Comparison of ENCODE assay signal across 20 cellular contexts in genomic region chr5:112906637-112907036, GRCh38. TPM values are rescaled to one million over a fixed set of nuclear protein-coding genes. Genes with fewer than 3 reads are reported as not detected.
DNase-seq lines count a peak whose midpoint lies in the region; ATAC-seq and TF ChIP-seq lines count a peak whose summit lies in the region.
"Had no signal": no experiment of that assay in that cellular context is flagged by ENCODE, and none has a peak within 500 bp of the region (broad histone marks: within the 10 kb centered on the region; RNA-seq: fewer than 3 reads in every experiment).

No MANE protein-coding gene starts in this region.

- no peaks in the 10 kb centered on the region for H3K27me3 ChIP-seq in gastrocnemius medialis
- H3K27me3 ChIP-seq: body of pancreas, colonic mucosa, heart left ventricle, neutrophil had no signal

- no peak overlapping the region for H3K4me3 Mint-ChIP-seq in T-helper 17 cell
- H3K4me3 Mint-ChIP-seq: activated naive CD8-positive, alpha-beta T cell; type B pancreatic cell had no signal

- no peak for TF ChIP-seq CTCF in gastrocnemius medialis (IDR thresholded peaks at IDR 0.05 in 4 of 5, conservative IDR thresholded peaks at IDR 0.05 in 1 of 5)

- no peak for DNase-seq in T-helper 17 cell
- no peak for DNase-seq in gastrocnemius medialis
- DNase-seq in HT-29 (ENCODE audit: low spot score), result no peak
- DNase-seq in COR-L47 (lab: John Stamatoyannopoulos, UW), result no peak
- DNase-seq in hypothalamus (lab: John Stamatoyannopoulos, UW), result no peak
- DNase-seq: activated CD4-positive, alpha-beta T cell treated with anti-CD3 and anti-CD28 coated beads for 4 hours; AML-193; body of pancreas; colonic mucosa; heart left ventricle; NCI-H146; NCI-H526 treated with DMSO at 0.1 percent for 48 hours; SHP77; stimulated activated CD4-positive, alpha-beta T cell treated with anti-CD3 and anti-CD28 coated beads, Interleukin-4, amount 100 ng/mL, for 1 hour had no signal

- intact Hi-C loops in gastrocnemius medialis (cut with DNase I; ENCODE audit: low total_unique reads), result no loop called here

- H3K36me3 Mint-ChIP-seq in T-helper 17 cell (ENCODE audit: low read depth), result no peaks in the 10 kb centered on the region

- peak overlapping the region; percentile 54 for H3K27ac Mint-ChIP-seq in T-helper 17 cell
- H3K27ac Mint-ChIP-seq: type B pancreatic cell had no signal

- peak overlapping the region in 3 of 4 donors; percentile 43 to 70 (median 56) for H3K27ac ChIP-seq in gastrocnemius medialis
- H3K27ac ChIP-seq: body of pancreas, colonic mucosa had no signal

- H3K9me3 ChIP-seq in T-helper 17 cell (ENCODE audit: control insufficient read depth, low read length, poor library complexity, severe bottlenecking) (no peaks in the 10 kb centered on the region), gastrocnemius medialis (no peaks in the 10 kb centered on the region)
- H3K9me3 ChIP-seq: body of pancreas, colonic mucosa, heart left ventricle, neutrophil had no signal

- H3K36me3 ChIP-seq in gastrocnemius medialis, result peaks cover 0 to 26% of the 10 kb centered on the region in 2 donors
- H3K36me3 ChIP-seq: colonic mucosa had no signal

- in situ Hi-C loops in gastrocnemius medialis (cut with MboI; ENCODE audit: low sequenced_read_pairs in 4 of 4), result no loop called here

- no peak for TF ChIP-seq POLR2A in gastrocnemius medialis (IDR thresholded peaks at IDR 0.05)

- peaks cover 18 to 29% of the 10 kb centered on the region in 2 donors for H3K4me1 ChIP-seq in gastrocnemius medialis
- H3K4me1 ChIP-seq: colonic mucosa had no signal

- ATAC-seq in GM18868 (IDR thresholded peaks at IDR 0.05; ENCODE audit: unreplicated experiment) (peak; percentile 78), GM21825 (IDR thresholded peaks at IDR 0.05; ENCODE audit: unreplicated experiment) (peak; percentile 36), T-helper 17 cell (no peak), gastrocnemius medialis (peak in 1 of 2 donors; percentile 6)
- ATAC-seq: body of pancreas had no signal

- H3K4me3 ChIP-seq in gastrocnemius medialis, result no peak overlapping the region
- H3K4me3 ChIP-seq: body of pancreas, colonic mucosa, heart left ventricle, smooth muscle cell had no signal

- no peaks in the 10 kb centered on the region for H3K27me3 Mint-ChIP-seq in T-helper 17 cell
- H3K27me3 Mint-ChIP-seq: activated naive CD8-positive, alpha-beta T cell; type B pancreatic cell had no signal

- H3K4me1 Mint-ChIP-seq in T-helper 17 cell, result peaks cover 31% of the 10 kb centered on the region

RNA-seq across cellular contexts. Expression of gene REEP5, which starts 15.4 kb away (rescaled TPM):
- total RNA-seq in T-helper 17 cell, result 10 to 100 TPM; 38.1 to 46.5 TPM
- 100 to 1,000 TPM in 2 of 4 donors, 10 to 100 TPM in 2; 67.2 to 116 (median 89.9) TPM for total RNA-seq in gastrocnemius medialis
- total RNA-seq in HT-29 (2014; rRNA removed; shearing (Covaris generic)), result 22.4 and 35.4 TPM in 2 replicates

RNA-seq across cellular contexts. Expression of gene SRP19, which starts 45.5 kb away (rescaled TPM):
- total RNA-seq in T-helper 17 cell, result 10 to 100 TPM; 39.9 to 43.0 TPM
- total RNA-seq in gastrocnemius medialis, result 10 to 100 TPM; 40.4 to 63.8 (median 55.0) TPM
- total RNA-seq in HT-29 (2014; rRNA removed; shearing (Covaris generic)), result 16.7 and 17.1 TPM in 2 replicates
